8 cellular contexts compared by ENCODE assay signal in the genomic region with DNA sequence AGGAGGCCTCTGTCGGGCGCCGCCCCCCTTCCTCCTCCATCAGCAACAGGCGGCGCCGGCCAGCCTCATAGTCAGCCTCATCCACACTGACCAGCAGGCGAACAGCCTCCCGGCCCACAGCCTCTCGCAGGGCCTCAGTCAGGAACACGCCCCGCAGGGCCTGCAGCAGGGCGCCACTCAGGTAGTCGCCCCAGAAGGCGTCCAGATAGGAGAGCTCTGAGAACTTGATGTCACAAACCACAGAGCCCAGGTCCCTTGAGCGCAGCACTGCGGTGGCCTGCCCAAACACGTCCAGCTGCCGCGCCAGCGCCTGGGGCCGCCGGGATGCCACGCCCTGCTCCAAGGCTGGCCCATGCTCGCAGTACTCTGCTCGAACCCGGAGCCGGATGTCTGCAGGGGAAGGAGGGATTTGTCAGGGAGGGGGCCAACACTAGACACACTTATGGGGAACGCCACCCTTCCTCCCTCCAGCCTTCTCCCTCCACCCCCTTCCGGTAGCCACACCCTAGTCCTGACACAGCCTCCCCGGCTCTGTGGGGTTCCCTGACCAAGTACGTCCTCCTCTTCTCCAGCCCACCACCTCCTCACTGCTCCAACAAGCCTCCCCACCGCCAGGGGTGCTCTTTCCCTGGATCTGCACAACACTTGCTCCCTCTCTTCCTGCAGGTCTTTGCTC. TPM values are rescaled to one million over a fixed set of nuclear protein-coding genes. Genes with fewer than 3 reads are reported as not detected.
DNase-seq lines count a peak whose midpoint lies in the region; ATAC-seq, FAIRE-seq and TF ChIP-seq lines count a peak whose summit lies in the region.

No MANE protein-coding gene starts in this region.

- H3K4me3 Mint-ChIP-seq in activated T-cell treated with anti-CD3 and anti-CD28 coated beads, Interleukin-2, amount 50 U/mL, for 24 hours, result peak overlapping the region; percentile 74

- H3K9me1 ChIP-seq in keratinocyte (ENCODE audit: control insufficient read depth, extremely low read depth, insufficient read depth, low read length), result peaks cover 2% of the 10 kb centered on the region

- no peaks in the 10 kb centered on the region for H3K9me3 Mint-ChIP-seq in activated T-cell treated with anti-CD3 and anti-CD28 coated beads, Interleukin-2, amount 50 U/mL, for 24 hours

- H3K4me1 ChIP-seq in MM.1S (ENCODE audit: low read length) (peaks cover 54% of the 10 kb centered on the region), keratinocyte (ENCODE audit: control insufficient read depth, extremely low read depth, insufficient read depth, low read length) (peaks cover 31% of the 10 kb centered on the region), aorta (ENCODE audit: control insufficient read depth in 1 of 2, insufficient read depth in 2 of 2, low read length in 2 of 2) (no peaks in the 10 kb centered on the region)

- H3K36me3 ChIP-seq in MM.1S (replicated peaks; ENCODE audit: insufficient read depth, low read length) (peaks cover 3% of the 10 kb centered on the region; the same call in 1 of the 2 replicates), keratinocyte (ENCODE audit: control insufficient read depth in 2 of 2, extremely low read depth in 1 of 2, insufficient read depth in 2 of 2, low read length in 2 of 2) (peaks cover 41 to 57% of the 10 kb centered on the region in 2 experiments), aorta (ENCODE audit: control insufficient read depth in 1 of 2, insufficient read depth in 2 of 2, low read length in 1 of 2) (peaks cover 6 to 10% of the 10 kb centered on the region in 2 donors)

- H3K9ac ChIP-seq in MM.1S (ENCODE audit: low read length) (peak overlapping the region; percentile 51; the same call in 1 of the 2 replicates), keratinocyte (ENCODE audit: control insufficient read depth, extremely low read depth, insufficient read depth, low read length) (peak overlapping the region; percentile 45)

- whole genome bisulfite sequencing in aorta, 2 donors, result 85 to 87% methylated on average over 32 of the region's 32 CpGs

- H2AFZ ChIP-seq in MM.1S (ENCODE audit: low read length) (0 out of 2 replicates have a peak overlapping the region, but pooled peaks have one; percentile 38), keratinocyte (ENCODE audit: control insufficient read depth, low read length) (no peak overlapping the region)

- dilution Hi-C loops in keratinocyte (cut with MboI; ENCODE audit: extremely low pct_ligation_motif_present, low sequenced_read_pairs), result no loop called here

- H3K4me2 ChIP-seq in MM.1S (ENCODE audit: low read depth, low read length), result peak overlapping the region; percentile 84
- H3K4me2 ChIP-seq in keratinocyte (ENCODE audit: control insufficient read depth, extremely low read depth, insufficient read depth, low read depth, low read length), result peak overlapping the region; percentile 74

- peak; percentile 83 for FAIRE-seq in keratinocyte (lab: Jason Lieb, UNC)

- peaks cover 39% of the 10 kb centered on the region for H3F3A ChIP-seq in MM.1S (ENCODE audit: insufficient read depth, low read length)

- no peaks in the 10 kb centered on the region for H3K27me3 ChIP-seq in MM.1S (replicated peaks; ENCODE audit: insufficient read depth, low read length)
- no peaks in the 10 kb centered on the region for H3K27me3 ChIP-seq in keratinocyte (ENCODE audit: control insufficient read depth, extremely low read depth, insufficient read depth, low read length)
- H3K27me3 ChIP-seq in aorta (ENCODE audit: control insufficient read depth in 1 of 2, insufficient read depth in 2 of 2, low read length in 1 of 2), result no peaks in the 10 kb centered on the region

- H3K36me3 Mint-ChIP-seq in activated T-cell treated with anti-CD3 and anti-CD28 coated beads, Interleukin-2, amount 50 U/mL, for 24 hours (ENCODE audit: low read depth), result peaks cover 85% of the 10 kb centered on the region

- H3K4me1 Mint-ChIP-seq in activated T-cell treated with anti-CD3 and anti-CD28 coated beads, Interleukin-2, amount 50 U/mL, for 24 hours (ENCODE audit: low read depth), result peaks cover 82% of the 10 kb centered on the region

- intact Hi-C loops in aorta (cut with DNase I), result no loop called here

- H3K79me2 ChIP-seq in MM.1S (ENCODE audit: low read length) (peaks cover 47% of the 10 kb centered on the region), keratinocyte (ENCODE audit: control insufficient read depth, insufficient read depth, low read length) (peaks cover 20% of the 10 kb centered on the region)

- H3K27ac Mint-ChIP-seq in activated T-cell treated with anti-CD3 and anti-CD28 coated beads, Interleukin-2, amount 50 U/mL, for 24 hours, result peak overlapping the region; percentile 96

- H3K9me2 ChIP-seq in MM.1S (replicated peaks; ENCODE audit: insufficient read depth, low read length), result no peaks in the 10 kb centered on the region

- no peaks in the 10 kb centered on the region for H3K27me3 Mint-ChIP-seq in activated T-cell treated with anti-CD3 and anti-CD28 coated beads, Interleukin-2, amount 50 U/mL, for 24 hours

- H3K9me3 ChIP-seq in MM.1S (replicated peaks; ENCODE audit: insufficient read depth, low read length) (no peaks in the 10 kb centered on the region), keratinocyte (ENCODE audit: control insufficient read depth, low read depth, low read length) (no peaks in the 10 kb centered on the region), aorta (ENCODE audit: control insufficient read depth, low read length) (no peaks in the 10 kb centered on the region)

- TF ChIP-seq CTCF in MM.1S (IDR thresholded peaks at IDR 0.05; ENCODE audit: low read length) (peak; percentile 60), keratinocyte (optimal IDR thresholded peaks at IDR 0.05 in 1 of 3, IDR thresholded peaks at IDR 0.05 in 1 of 3, conservative IDR thresholded peaks at IDR 0.05 in 1 of 3; ENCODE audit: extremely low read depth in 1 of 3, insufficient read depth in 2 of 3, low read length in 3 of 3) (peak; percentile 67 to 83 (median 76))

- peak overlapping the region; percentile 24 for H3K4me3 ChIP-seq in MM.1S (ENCODE audit: low read length)
- H3K4me3 ChIP-seq in keratinocyte (ENCODE audit: control insufficient read depth in 2 of 3, extremely low read depth in 1 of 3, insufficient read depth in 2 of 3, low read depth in 1 of 3, low read length in 3 of 3), result no peak overlapping the region
- no peak overlapping the region for H3K4me3 ChIP-seq in aorta (ENCODE audit: low read length in 2 of 2)

- DNase-seq in DMS153 treated with DMSO at 0.1 percent for 48 hours (lab: John Stamatoyannopoulos, UW; ENCODE audit: unreplicated experiment), result peak; percentile 28
- peak; percentile 61 for DNase-seq in MM.1S
- peak; percentile 64 for DNase-seq in activated T-cell treated with anti-CD3 and anti-CD28 coated beads, Interleukin-2, amount 50 U/mL, for 24 hours
- DNase-seq in keratinocyte (ENCODE audit: low read depth, low spot score), result peak; percentile 93
- peak; percentile 73 to 76 for DNase-seq in aorta
- no peak for DNase-seq in globus pallidus (ENCODE audit: low spot score)
- DNase-seq in dedifferentiated amniotic fluid mesenchymal stem cell (ENCODE audit: extremely low spot score), result no peak

- H4K20me1 ChIP-seq in MM.1S (ENCODE audit: insufficient read depth, low read length), result no peaks in the 10 kb centered on the region
- H4K20me1 ChIP-seq in keratinocyte (ENCODE audit: control insufficient read depth, extremely low read depth, insufficient read depth, low read length), result no peaks in the 10 kb centered on the region

- peak; percentile 37 for ATAC-seq in GM21360 (IDR thresholded peaks at IDR 0.05; ENCODE audit: unreplicated experiment)
- ATAC-seq in aorta (ENCODE audit: low FRiP score), result peak; percentile 37

- peak overlapping the region; percentile 82; the same call in 1 of the 2 replicates for H3K27ac ChIP-seq in MM.1S (ENCODE audit: low read length)
- H3K27ac ChIP-seq in keratinocyte (ENCODE audit: control insufficient read depth, insufficient read depth, low read length), result peak overlapping the region; percentile 42
- no peak overlapping the region for H3K27ac ChIP-seq in aorta (ENCODE audit: low read depth in 1 of 2, low read length in 2 of 2)

RNA-seq across cellular contexts. Expression of gene DEDD2, which starts 17.9 kb away (rescaled TPM):
- 17.1 to 29.8 TPM (median 20.8 TPM) in 3 replicates for polyA plus RNA-seq in keratinocyte
- 6.6 TPM for polyA plus RNA-seq in keratinocyte (2011; ENCODE audit: low read depth)
- 14.3 and 23.0 TPM in 2 replicates for polyA plus RNA-seq in keratinocyte (2011; cell fraction: cytosol; rRNA removed)
- polyA plus RNA-seq in keratinocyte (2011; cell fraction: nucleus; rRNA removed), result 15.9 and 20.4 TPM in 2 replicates
- 17.4 and 40.6 TPM in 2 replicates for polyA plus RNA-seq in keratinocyte (2012; ENCODE audit: low replicate concordance)
- polyA minus RNA-seq in keratinocyte, result 11.1 to 19.3 TPM (median 18.1 TPM) in 3 replicates
- polyA minus RNA-seq in keratinocyte (2011; cell fraction: cytosol; rRNA and poly(A)+ RNA removed), result 15.7 TPM
- polyA minus RNA-seq in keratinocyte (2011; cell fraction: nucleus; rRNA and poly(A)+ RNA removed), result 6.4 and 8.7 TPM in 2 replicates
- 10 to 100 TPM; 16.4 to 19.6 TPM for total RNA-seq in aorta
- 10 to 100 TPM; 19.8 to 33.8 TPM for polyA plus RNA-seq in aorta

RNA-seq across cellular contexts. Expression of gene ZNF526, which starts 20.5 kb away (rescaled TPM):
- 5.0 to 9.3 TPM (median 5.4 TPM) in 3 replicates for polyA plus RNA-seq in keratinocyte
- 2.6 TPM for polyA plus RNA-seq in keratinocyte (2011; ENCODE audit: low read depth)
- polyA plus RNA-seq in keratinocyte (2011; cell fraction: cytosol; rRNA removed), result 3.5 and 5.4 TPM in 2 replicates
- polyA plus RNA-seq in keratinocyte (2011; cell fraction: nucleus; rRNA removed), result 8.5 and 9.5 TPM in 2 replicates
- 3.0 and 10.6 TPM in 2 replicates for polyA plus RNA-seq in keratinocyte (2012; ENCODE audit: low replicate concordance)
- polyA minus RNA-seq in keratinocyte, result 12.2 to 20.7 TPM (median 12.3 TPM) in 3 replicates
- 15.5 TPM for polyA minus RNA-seq in keratinocyte (2011; cell fraction: cytosol; rRNA and poly(A)+ RNA removed)
- polyA minus RNA-seq in keratinocyte (2011; cell fraction: nucleus; rRNA and poly(A)+ RNA removed), result 9.7 and 14.7 TPM in 2 replicates
- 10 to 100 TPM in 1 of 2 donors, 1 to 10 TPM in 1; 8.2 to 12.3 TPM for total RNA-seq in aorta
- polyA plus RNA-seq in aorta, result 1 to 10 TPM; 2.6 to 2.8 TPM

RNA-seq across cellular contexts. Expression of gene GSK3A, which starts 42.8 kb away (rescaled TPM):
- polyA plus RNA-seq in keratinocyte (36.9 to 53.3 TPM (median 42.5 TPM) in 3 replicates), aorta (10 to 100 TPM; 36.1 to 40.7 TPM)
- polyA plus RNA-seq in keratinocyte (2011; ENCODE audit: low read depth), result 14.4 TPM
- polyA plus RNA-seq in keratinocyte (2011; cell fraction: cytosol; rRNA removed), result 38.4 and 45.5 TPM in 2 replicates
- 34.4 and 41.0 TPM in 2 replicates for polyA plus RNA-seq in keratinocyte (2011; cell fraction: nucleus; rRNA removed)
- polyA plus RNA-seq in keratinocyte (2012; ENCODE audit: low replicate concordance), result 50.6 and 56.3 TPM in 2 replicates
- polyA minus RNA-seq in keratinocyte, result 30.4 to 77.1 TPM (median 45.8 TPM) in 3 replicates
- 43.5 TPM for polyA minus RNA-seq in keratinocyte (2011; cell fraction: cytosol; rRNA and poly(A)+ RNA removed)
- 10.2 and 11.4 TPM in 2 replicates for polyA minus RNA-seq in keratinocyte (2011; cell fraction: nucleus; rRNA and poly(A)+ RNA removed)
- 10 to 100 TPM; 28.8 to 34.4 TPM for total RNA-seq in aorta

RNA-seq across cellular contexts. Expression of gene ERF, which starts 55.4 kb away (rescaled TPM):
- 75.4 to 87.4 TPM (median 83.5 TPM) in 3 replicates for polyA plus RNA-seq in keratinocyte
- 10.1 TPM for polyA plus RNA-seq in keratinocyte (2011; ENCODE audit: low read depth)
- 37.7 and 64.6 TPM in 2 replicates for polyA plus RNA-seq in keratinocyte (2011; cell fraction: cytosol; rRNA removed)
- 94.1 and 101 TPM in 2 replicates for polyA plus RNA-seq in keratinocyte (2011; cell fraction: nucleus; rRNA removed)
- 34.6 and 75.9 TPM in 2 replicates for polyA plus RNA-seq in keratinocyte (2012; ENCODE audit: low replicate concordance)
- polyA minus RNA-seq in keratinocyte, result 67.4 to 70.6 TPM (median 69.2 TPM) in 3 replicates
- 140 TPM for polyA minus RNA-seq in keratinocyte (2011; cell fraction: cytosol; rRNA and poly(A)+ RNA removed)
- 44.9 and 57.9 TPM in 2 replicates for polyA minus RNA-seq in keratinocyte (2011; cell fraction: nucleus; rRNA and poly(A)+ RNA removed)
- total RNA-seq in aorta, result 10 to 100 TPM; 74.9 to 99.5 TPM
- 10 to 100 TPM; 19.7 to 44.2 TPM for polyA plus RNA-seq in aorta

Comparison
In these comparisons a context has a peak if more than half of its experiments do, and no peak if none do; other contexts are left out.
1. DNase-seq: peak in DMS153 treated with DMSO at 0.1 percent for 48 hours (single experiment), MM.1S (single experiment), activated T-cell treated with anti-CD3 and anti-CD28 coated beads, Interleukin-2, amount 50 U/mL, for 24 hours (single experiment), keratinocyte (single experiment) and aorta (2 of 2); none in globus pallidus (single experiment) and dedifferentiated amniotic fluid mesenchymal stem cell (single experiment).
2. H3K27ac ChIP-seq: peak in MM.1S (single experiment) and keratinocyte (single experiment); none in aorta (0 of 2).